In genomic region chr9:98187926-98188325, GRCh38 we compare ENCODE assay signal across 14 cellular contexts. TPM values are rescaled to one million over a fixed set of nuclear protein-coding genes. Genes with fewer than 3 reads are reported as not detected.
DNase-seq lines count a peak whose midpoint lies in the region; ATAC-seq and TF ChIP-seq lines count a peak whose summit lies in the region.
"Had no signal": no experiment of that assay in that cellular context is flagged by ENCODE, and none has a peak within 500 bp of the region (broad histone marks: within the 10 kb centered on the region; RNA-seq: fewer than 3 reads in every experiment).

No MANE protein-coding gene starts in this region.

- H3K36me3 Mint-ChIP-seq in T-helper 17 cell (ENCODE audit: low read depth), result no peaks in the 10 kb centered on the region

- H3K36me3 ChIP-seq in neutrophil, result no peaks in the 10 kb centered on the region

- H3K27ac ChIP-seq in HL-60 (replicated peaks) (peak overlapping the region; percentile 27), neutrophil (peak overlapping the region; percentile 43)

- H3K27ac Mint-ChIP-seq in T-helper 17 cell, result peak overlapping the region; percentile 57

- no peak overlapping the region for H3K4me3 ChIP-seq in HL-60 (replicated peaks; ENCODE audit: insufficient read depth, low read length)
- no peak overlapping the region for H3K4me3 ChIP-seq in epithelial cell of esophagus (ENCODE audit: low read length)
- no peak overlapping the region for H3K4me3 ChIP-seq in neutrophil (ENCODE audit: low read depth in 1 of 2, low read length in 1 of 2)

- H3K4me1 ChIP-seq in neutrophil (ENCODE audit: control insufficient read depth in 1 of 2, insufficient read depth in 1 of 2, low read depth in 1 of 2, low read length in 1 of 2), result peaks cover 58 to 64% of the 10 kb centered on the region in 2 experiments

- ATAC-seq in T-helper 17 cell, result no peak
- ATAC-seq in HG03460 (IDR thresholded peaks at IDR 0.05; ENCODE audit: unreplicated experiment), result no peak

- no peak for DNase-seq in HL-60 (ENCODE audit: low read depth in 1 of 2, low spot score in 1 of 2)
- no peak for DNase-seq in T-helper 17 cell
- peak; percentile 55 for DNase-seq in epithelial cell of esophagus (ENCODE audit: low read depth)
- no peak for DNase-seq in NCI-H1436 treated with DMSO at 0.1 percent for 48 hours (lab: John Stamatoyannopoulos, UW)
- no peak for DNase-seq in epidermal melanocyte (ENCODE audit: insufficient read length, low spot score)
- DNase-seq: AML-193, Caco-2, DMS153, NCI-H1930, NCI-H2171, NCI-H446 had no signal

- no peaks in the 10 kb centered on the region for H3K27me3 ChIP-seq in HL-60 (ENCODE audit: insufficient read depth, poor library complexity, severe bottlenecking)
- H3K27me3 ChIP-seq in neutrophil, result no peaks in the 10 kb centered on the region

- no peak for TF ChIP-seq CTCF in HL-60 (IDR thresholded peaks at IDR 0.05; ENCODE audit: insufficient read depth, low read length)
- TF ChIP-seq CTCF in epithelial cell of esophagus (IDR thresholded peaks at IDR 0.05; ENCODE audit: insufficient read depth, low read depth, low read length, missing control alignments), result no peak
- no peak for TF ChIP-seq CTCF in neutrophil (IDR thresholded peaks at IDR 0.05)

- H3K4me1 Mint-ChIP-seq in T-helper 17 cell, result peaks cover 48% of the 10 kb centered on the region

- H3K4me3 Mint-ChIP-seq in T-helper 17 cell, result no peak overlapping the region
- H3K4me3 Mint-ChIP-seq: CD14-positive monocyte had no signal

- H3K27me3 Mint-ChIP-seq in T-helper 17 cell, result no peaks in the 10 kb centered on the region

- H3K9me3 ChIP-seq in T-helper 17 cell (ENCODE audit: control insufficient read depth, low read length, poor library complexity, severe bottlenecking), result no peaks in the 10 kb centered on the region
- H3K9me3 ChIP-seq in neutrophil, result no peaks in the 10 kb centered on the region
- H3K9me3 ChIP-seq: Caco-2 had no signal

RNA-seq across cellular contexts. Expression of gene CORO2A, which starts 4.5 kb away (rescaled TPM):
- total RNA-seq in T-helper 17 cell, result 10 to 100 TPM; 13.9 to 16.6 TPM
